Comparison of ENCODE assay signal across 32 cellular contexts in the genomic region with DNA sequence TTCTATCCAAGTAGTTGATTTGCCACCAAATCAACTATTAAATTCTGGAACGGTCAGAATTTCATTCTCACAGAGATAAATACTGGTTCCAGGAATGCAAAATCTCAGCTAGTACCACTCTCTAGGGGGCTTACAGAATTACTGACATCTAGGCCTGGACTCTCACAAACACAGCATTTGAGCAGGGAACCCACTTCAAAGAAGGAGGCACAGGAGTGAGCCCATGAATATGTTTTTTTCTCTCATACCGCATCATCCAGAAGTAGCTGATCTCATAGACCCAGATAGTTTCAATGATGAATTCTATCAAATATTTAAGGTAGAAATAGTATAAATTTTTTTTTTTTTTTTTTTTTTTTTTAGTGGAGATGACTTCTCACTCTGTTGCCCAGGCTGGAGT. TPM values are rescaled to one million over a fixed set of nuclear protein-coding genes. Genes with fewer than 3 reads are reported as not detected.
DNase-seq lines count a peak whose midpoint lies in the region; ATAC-seq and TF ChIP-seq lines count a peak whose summit lies in the region.
"Had no signal": no experiment of that assay in that cellular context is flagged by ENCODE, and none has a peak within 500 bp of the region (broad histone marks: within the 10 kb centered on the region; RNA-seq: fewer than 3 reads in every experiment).

No MANE protein-coding gene starts in this region.

- H3K27me3 ChIP-seq in CD8-positive, alpha-beta T cell (ENCODE audit: insufficient read depth, low read length), result no peaks in the 10 kb centered on the region
- H3K27me3 ChIP-seq: BE2C; BLaER1; BLaER1 treated with 17β-estradiol and CSF1 and Interleukin-3, amounts not matched to agents 10 nM and 100 nM had no signal

- no peak for TF ChIP-seq CTCF in CD8-positive, alpha-beta T cell (IDR thresholded peaks at IDR 0.05)

- H3K27ac ChIP-seq in CD8-positive, alpha-beta T cell (ENCODE audit: low read depth, low read length), result no peak overlapping the region
- H3K27ac ChIP-seq: 22Rv1; A549; BLaER1; BLaER1 treated with 17β-estradiol and CSF1 and Interleukin-3, amounts not matched to agents 10 nM and 100 nM; C4-2B had no signal

- peaks cover 40% of the 10 kb centered on the region for H3K4me1 ChIP-seq in CD8-positive, alpha-beta T cell (ENCODE audit: insufficient read depth, low read length)
- H3K4me1 ChIP-seq: Caco-2 had no signal

- POLR2A ChIA-PET in CD8-positive, alpha-beta T cell (lab: Charles Lee), result interaction anchor here (0.8 to 5.3 kb wide), 6 partner anchors 9 to 32 kb away, joined by 3 to 25 read pairs (median 4); partner anchors contain the start of gene S1PR1
- POLR2A ChIA-PET in naive thymus-derived CD8-positive, alpha-beta T cell (lab: Charles Lee), result interaction anchor here (0.6 to 6.5 kb wide), 7 partner anchors 10 to 30 kb away, joined by 3 to 36 read pairs (median 4); no protein-coding TSS in a partner anchor

- H3K9me3 Mint-ChIP-seq in activated naive CD4-positive, alpha-beta T cell treated with anti-CD3 and anti-CD28 coated beads, Interleukin-2, amount 50 U/mL, for 24 hours, result no peaks in the 10 kb centered on the region
- H3K9me3 Mint-ChIP-seq in CD8-positive, alpha-beta T cell, result peaks cover 2% of the 10 kb centered on the region
- peaks cover 0 to 15% (median 0%) of the 10 kb centered on the region in 9 donors for H3K9me3 Mint-ChIP-seq in naive thymus-derived CD8-positive, alpha-beta T cell
- H3K9me3 Mint-ChIP-seq: CD4-positive, alpha-beta T cell had no signal

- peaks cover 53% of the 10 kb centered on the region for H3K4me1 Mint-ChIP-seq in activated naive CD4-positive, alpha-beta T cell treated with anti-CD3 and anti-CD28 coated beads, Interleukin-2, amount 50 U/mL, for 24 hours
- peaks cover 50% of the 10 kb centered on the region for H3K4me1 Mint-ChIP-seq in CD8-positive, alpha-beta T cell (ENCODE audit: low read depth)
- H3K4me1 Mint-ChIP-seq in naive thymus-derived CD8-positive, alpha-beta T cell, result peaks cover 23 to 51% (median 50%) of the 10 kb centered on the region in 4 donors

- DNase-seq in activated naive CD4-positive, alpha-beta T cell treated with Interleukin-2 at 50 U/mL for 16 hours, result no peak
- no peak for DNase-seq in CD8-positive, alpha-beta T cell
- peak in 1 of 10 donors; percentile 51 for DNase-seq in naive thymus-derived CD8-positive, alpha-beta T cell
- DNase-seq in NCI-H2029 (lab: John Stamatoyannopoulos, UW), result no peak
- DNase-seq in NCI-H1417 (lab: John Stamatoyannopoulos, UW), result no peak
- DNase-seq: 8988T; ACHN; AML-193; BE2C; C1 segment of cervical spinal cord; Caco-2; Calu3; CD4-positive, alpha-beta memory T cell; CD4-positive, alpha-beta T cell; CD4-positive, CD25-positive, alpha-beta regulatory T cell; COR-L47; DMS 273 treated with DMSO at 0.1 percent for 48 hours; DMS153; DMS53; DMS79; DMS79 treated with DMSO at 0.1 percent for 48 hours; DND-41; EL had no signal

- no peak overlapping the region for H3K4me3 ChIP-seq in CD8-positive, alpha-beta T cell (ENCODE audit: low read depth, low read length)
- H3K4me3 ChIP-seq: A549; BLaER1; BLaER1 treated with 17β-estradiol and CSF1 and Interleukin-3, amounts not matched to agents 10 nM and 100 nM had no signal

- H3K4me3 Mint-ChIP-seq in activated naive CD4-positive, alpha-beta T cell treated with anti-CD3 and anti-CD28 coated beads, Interleukin-2, amount 50 U/mL, for 24 hours, result no peak overlapping the region
- no peak overlapping the region for H3K4me3 Mint-ChIP-seq in CD8-positive, alpha-beta T cell
- H3K4me3 Mint-ChIP-seq in naive thymus-derived CD8-positive, alpha-beta T cell, result peak overlapping the region in 2 of 10 donors; percentile 34 to 37
- H3K4me3 Mint-ChIP-seq: B cell; CD14-positive monocyte; CD4-positive, alpha-beta T cell; CD4-positive, CD25-positive, alpha-beta regulatory T cell; CD8-positive, alpha-beta memory T cell had no signal

- intact Hi-C loops in CD8-positive, alpha-beta T cell (cut with DNase I, micrococcal nuclease), result no loop called here

- peak; percentile 34 for ATAC-seq in CD8-positive, alpha-beta T cell
- peak; percentile 46 to 57 for ATAC-seq in naive thymus-derived CD8-positive, alpha-beta T cell
- ATAC-seq: A549 had no signal

- CTCF ChIA-PET in CD8-positive, alpha-beta T cell (lab: Charles Lee), result interaction anchor here (0.7 to 5.1 kb wide), 6 partner anchors 8 to 30 kb away, joined by 3 to 21 read pairs (median 9); no protein-coding TSS in a partner anchor

- peak overlapping the region; percentile 73 for H3K27ac Mint-ChIP-seq in activated naive CD4-positive, alpha-beta T cell treated with anti-CD3 and anti-CD28 coated beads, Interleukin-2, amount 50 U/mL, for 24 hours
- no peak overlapping the region for H3K27ac Mint-ChIP-seq in CD8-positive, alpha-beta T cell
- peak overlapping the region in 7 of 10 donors; percentile 21 to 81 (median 45) for H3K27ac Mint-ChIP-seq in naive thymus-derived CD8-positive, alpha-beta T cell
- H3K27ac Mint-ChIP-seq: B cell; CD14-positive monocyte; CD4-positive, alpha-beta T cell had no signal

- peaks cover 2% of the 10 kb centered on the region for H3K36me3 Mint-ChIP-seq in activated naive CD4-positive, alpha-beta T cell treated with anti-CD3 and anti-CD28 coated beads, Interleukin-2, amount 50 U/mL, for 24 hours
- H3K36me3 Mint-ChIP-seq in CD8-positive, alpha-beta T cell, result peaks cover 3% of the 10 kb centered on the region
- peaks cover 0 to 3% (median 0%) of the 10 kb centered on the region in 3 donors for H3K36me3 Mint-ChIP-seq in naive thymus-derived CD8-positive, alpha-beta T cell
- H3K36me3 Mint-ChIP-seq: CD14-positive monocyte had no signal

- H3K36me3 ChIP-seq in CD8-positive, alpha-beta T cell (ENCODE audit: insufficient read depth, low read length), result no peaks in the 10 kb centered on the region
- H3K36me3 ChIP-seq: BE2C, BLaER1 had no signal

- no peaks in the 10 kb centered on the region for H3K9me3 ChIP-seq in CD8-positive, alpha-beta T cell (ENCODE audit: low read length)
- H3K9me3 ChIP-seq: A549, BE2C, Caco-2 had no signal

- H3K27me3 Mint-ChIP-seq in activated naive CD4-positive, alpha-beta T cell treated with anti-CD3 and anti-CD28 coated beads, Interleukin-2, amount 50 U/mL, for 24 hours, result no peaks in the 10 kb centered on the region
- no peaks in the 10 kb centered on the region for H3K27me3 Mint-ChIP-seq in CD8-positive, alpha-beta T cell (ENCODE audit: low read depth)
- no peaks in the 10 kb centered on the region for H3K27me3 Mint-ChIP-seq in naive thymus-derived CD8-positive, alpha-beta T cell
- H3K27me3 Mint-ChIP-seq: B cell; CD4-positive, alpha-beta memory T cell; CD4-positive, alpha-beta T cell; CD4-positive, CD25-positive, alpha-beta regulatory T cell; CD8-positive, alpha-beta memory T cell had no signal

RNA-seq across cellular contexts. Expression of gene S1PR1, which starts 32.1 kb away (rescaled TPM):
- 100 to 1,000 TPM; 416 to 420 TPM for total RNA-seq in CD8-positive, alpha-beta T cell
- 100 to 1,000 TPM; 286 to 292 TPM for total RNA-seq in naive thymus-derived CD8-positive, alpha-beta T cell
- polyA plus RNA-seq in naive thymus-derived CD8-positive, alpha-beta T cell, result 100 to 1,000 TPM; 143 to 174 (median 155) TPM
- total RNA-seq: Caco-2, Calu3 had no signal
